Comparison of ENCODE assay signal across 12 cellular contexts in the genomic region with DNA sequence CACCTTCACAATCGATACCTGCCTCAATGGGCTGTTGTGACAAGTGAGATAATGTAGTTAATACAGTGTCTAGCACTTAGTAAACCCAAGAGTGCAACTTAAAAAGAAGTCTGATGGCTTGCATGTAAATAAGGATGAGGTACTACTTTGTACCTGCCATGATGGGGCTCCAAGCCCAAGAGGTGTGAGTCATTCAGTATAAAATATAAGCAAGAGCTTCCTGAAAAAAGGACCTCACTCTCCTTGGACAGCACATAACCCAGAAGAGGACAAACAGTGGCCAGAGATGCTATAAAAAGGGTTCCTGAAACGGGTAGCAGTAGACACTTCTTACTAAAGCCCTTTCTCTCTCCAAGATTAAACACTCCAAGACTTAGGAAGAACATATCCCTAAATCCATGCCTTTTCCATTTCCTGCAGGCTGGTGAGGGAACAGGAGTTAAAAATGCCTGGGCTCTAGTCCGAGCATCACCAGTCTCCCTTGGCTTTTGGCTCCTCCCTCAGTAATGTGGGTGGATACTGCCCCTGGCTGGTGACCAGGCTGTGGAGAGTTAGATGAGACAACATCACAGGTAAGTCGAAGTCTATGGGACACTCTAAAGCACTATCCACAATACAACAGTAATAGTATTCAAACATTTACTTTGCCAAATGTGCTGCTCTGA. TPM values are rescaled to one million over a fixed set of nuclear protein-coding genes. Genes with fewer than 3 reads are reported as not detected.
DNase-seq lines count a peak whose midpoint lies in the region; ATAC-seq and TF ChIP-seq lines count a peak whose summit lies in the region.
"Had no signal": no experiment of that assay in that cellular context is flagged by ENCODE, and none has a peak within 500 bp of the region (broad histone marks: within the 10 kb centered on the region; RNA-seq: fewer than 3 reads in every experiment).

No MANE protein-coding gene starts in this region.

- H3K27ac ChIP-seq in gastroesophageal sphincter = peak overlapping the region in 3 of 4 donors; percentile 44 to 98 (median 96)
- H3K27ac ChIP-seq in SK-N-SH (ENCODE audit: low read depth in 2 of 2, low read length in 1 of 2) = no peak overlapping the region
- H3K27ac ChIP-seq in vagina = no peak overlapping the region

- peaks cover 75% of the 10 kb centered on the region for H3K36me3 Mint-ChIP-seq in activated T-cell treated with anti-CD3 and anti-CD28 coated beads, Interleukin-2, amount 50 U/mL, for 24 hours (ENCODE audit: low read depth)
- H3K36me3 Mint-ChIP-seq in T-helper 17 cell (ENCODE audit: low read depth) = peaks cover 10% of the 10 kb centered on the region
- peaks cover 90% of the 10 kb centered on the region for H3K36me3 Mint-ChIP-seq in stimulated activated effector memory CD8-positive, alpha-beta T cell treated with anti-CD3 and anti-CD28 coated beads, Interleukin-12 subunit alpha, Interleukin-12 subunit beta, amount 100 ng/mL, for 72 hours

- H3K36me3 ChIP-seq in gastroesophageal sphincter (no peaks in the 10 kb centered on the region), SK-N-SH (replicated peaks in 1 of 2; ENCODE audit: control insufficient read depth in 1 of 2, insufficient read depth in 2 of 2, low read length in 1 of 2) (peaks cover 9 to 15% of the 10 kb centered on the region in 2 experiments), vagina (no peaks in the 10 kb centered on the region)

- no peaks in the 10 kb centered on the region for H3K9me2 ChIP-seq in SK-N-SH

- H3K27me3 ChIP-seq in gastroesophageal sphincter (no peaks in the 10 kb centered on the region), SK-N-SH (ENCODE audit: insufficient read depth) (no peaks in the 10 kb centered on the region), vagina (no peaks in the 10 kb centered on the region)

- POLR2A ChIA-PET in SK-N-SH (lab: Yijun Ruan, JAX) = no interaction called here

- H3K9me3 Mint-ChIP-seq in activated T-cell treated with anti-CD3 and anti-CD28 coated beads, Interleukin-2, amount 50 U/mL, for 24 hours = no peaks in the 10 kb centered on the region
- no peaks in the 10 kb centered on the region for H3K9me3 Mint-ChIP-seq in stimulated activated effector memory CD8-positive, alpha-beta T cell treated with anti-CD3 and anti-CD28 coated beads, Interleukin-12 subunit alpha, Interleukin-12 subunit beta, amount 100 ng/mL, for 72 hours

- H3K27ac Mint-ChIP-seq in activated T-cell treated with anti-CD3 and anti-CD28 coated beads, Interleukin-2, amount 50 U/mL, for 24 hours = peak overlapping the region; percentile 96
- H3K27ac Mint-ChIP-seq in T-helper 17 cell = peak overlapping the region; percentile 88
- peak overlapping the region; percentile 71 for H3K27ac Mint-ChIP-seq in stimulated activated effector memory CD8-positive, alpha-beta T cell treated with anti-CD3 and anti-CD28 coated beads, Interleukin-12 subunit alpha, Interleukin-12 subunit beta, amount 100 ng/mL, for 72 hours

- intact Hi-C loops in vagina (cut with DNase I) = no loop called here

- H3K4me3 ChIP-seq in gastroesophageal sphincter = no peak overlapping the region
- H3K4me3 ChIP-seq in SK-N-SH (ENCODE audit: low read depth in 2 of 2, low read length in 1 of 2) = no peak overlapping the region
- H3K4me3 ChIP-seq in vagina = no peak overlapping the region

- peak in 1 of 4 experiments; percentile 22 for TF ChIP-seq CTCF in gastroesophageal sphincter (IDR thresholded peaks at IDR 0.05)
- TF ChIP-seq CTCF in SK-N-SH (IDR thresholded peaks at IDR 0.05) = no peak
- no peak for TF ChIP-seq CTCF in vagina (IDR thresholded peaks at IDR 0.05)

- CTCF ChIA-PET in SK-N-SH (lab: Yijun Ruan, JAX) = interaction anchor here (0.9 to 7.9 kb wide), 4 partner anchors 8 to 61 kb away, joined by 3 to 48 read pairs (median 4); no protein-coding TSS in a partner anchor

- peaks cover 100% of the 10 kb centered on the region for H3K79me2 ChIP-seq in SK-N-SH (ENCODE audit: insufficient read depth)

- H2AFZ ChIP-seq in SK-N-SH (ENCODE audit: low read depth) = no peak overlapping the region

- no peak for DNase-seq in activated T-cell treated with anti-CD3 and anti-CD28 coated beads, Interleukin-2, amount 50 U/mL, for 24 hours
- no peak for DNase-seq in activated T-cell treated with anti-CD3 and anti-CD28 coated beads for 4 hours
- DNase-seq in T-helper 17 cell = no peak
- no peak for DNase-seq in stimulated activated effector memory CD8-positive, alpha-beta T cell treated with anti-CD3 and anti-CD28 coated beads, Interleukin-12 subunit alpha, Interleukin-12 subunit beta, amount 100 ng/mL, for 72 hours (ENCODE audit: low spot score in 2 of 2)
- no peak for DNase-seq in SK-N-SH
- DNase-seq in vagina (ENCODE audit: extremely low spot score in 2 of 2) = no peak
- DNase-seq: EL; NCI-H1694; stimulated activated naive CD4-positive, alpha-beta T cell; SW 1271 had no signal

- ATAC-seq in T-helper 17 cell (no peak), gastroesophageal sphincter (no peak), GM19395 (IDR thresholded peaks at IDR 0.05; ENCODE audit: unreplicated experiment) (no peak)
- ATAC-seq in stimulated activated effector memory CD8-positive, alpha-beta T cell treated with anti-CD3 and anti-CD28 coated beads, Interleukin-12 subunit alpha, Interleukin-12 subunit beta, amount 100 ng/mL, for 72 hours = no peak

- no peak for TF ChIP-seq EP300 in gastroesophageal sphincter (IDR thresholded peaks at IDR 0.05)
- no peak for TF ChIP-seq EP300 in SK-N-SH (IDR thresholded peaks at IDR 0.05; ENCODE audit: borderline replicate concordance in 1 of 2, low read depth in 1 of 2, low read length in 1 of 2)

- H3K4me1 Mint-ChIP-seq in activated T-cell treated with anti-CD3 and anti-CD28 coated beads, Interleukin-2, amount 50 U/mL, for 24 hours (ENCODE audit: low read depth) = peaks cover 82% of the 10 kb centered on the region
- peaks cover 65% of the 10 kb centered on the region for H3K4me1 Mint-ChIP-seq in T-helper 17 cell
- peaks cover 78% of the 10 kb centered on the region for H3K4me1 Mint-ChIP-seq in stimulated activated effector memory CD8-positive, alpha-beta T cell treated with anti-CD3 and anti-CD28 coated beads, Interleukin-12 subunit alpha, Interleukin-12 subunit beta, amount 100 ng/mL, for 72 hours

- peaks cover 29% of the 10 kb centered on the region for H3F3A ChIP-seq in SK-N-SH (replicated peaks; ENCODE audit: insufficient read depth)

- no peaks in the 10 kb centered on the region for H3K27me3 Mint-ChIP-seq in activated T-cell treated with anti-CD3 and anti-CD28 coated beads, Interleukin-2, amount 50 U/mL, for 24 hours
- no peaks in the 10 kb centered on the region for H3K27me3 Mint-ChIP-seq in T-helper 17 cell

- no peak for TF ChIP-seq POLR2A in gastroesophageal sphincter (IDR thresholded peaks at IDR 0.05)
- TF ChIP-seq POLR2A in vagina (IDR thresholded peaks at IDR 0.05) = no peak

- no peak overlapping the region for H3K9ac ChIP-seq in SK-N-SH

- WGBS in gastroesophageal sphincter (ENCODE audit: low coverage in 1 of 2), 2 donors = 23 to 43% methylated on average over 2 to 4 of the region's 4 CpGs
- WGBS in SK-N-SH (ENCODE audit: low lambda C conversion rate) = 85% methylated on average over 4 of the region's 4 CpGs

- H3K4me3 Mint-ChIP-seq in activated T-cell treated with anti-CD3 and anti-CD28 coated beads, Interleukin-2, amount 50 U/mL, for 24 hours = peak overlapping the region; percentile 37
- no peak overlapping the region for H3K4me3 Mint-ChIP-seq in T-helper 17 cell
- peak overlapping the region; percentile 97 for H3K4me3 Mint-ChIP-seq in stimulated activated effector memory CD8-positive, alpha-beta T cell treated with anti-CD3 and anti-CD28 coated beads, Interleukin-12 subunit alpha, Interleukin-12 subunit beta, amount 100 ng/mL, for 72 hours

- TF ChIP-seq RAD21 in SK-N-SH (IDR thresholded peaks at IDR 0.05; ENCODE audit: low read length) = no peak

- H3K9me3 ChIP-seq in T-helper 17 cell (ENCODE audit: control insufficient read depth, low read length, poor library complexity, severe bottlenecking) = no peaks in the 10 kb centered on the region
- H3K9me3 ChIP-seq in gastroesophageal sphincter = no peaks in the 10 kb centered on the region
- H3K9me3 ChIP-seq in SK-N-SH = no peaks in the 10 kb centered on the region
- no peaks in the 10 kb centered on the region for H3K9me3 ChIP-seq in vagina

- peaks cover 73% of the 10 kb centered on the region for H4K20me1 ChIP-seq in SK-N-SH (ENCODE audit: insufficient read depth)

- H3K4me1 ChIP-seq in gastroesophageal sphincter (peaks cover 3 to 91% (median 45%) of the 10 kb centered on the region in 3 donors), SK-N-SH (ENCODE audit: control insufficient read depth in 1 of 2, insufficient read depth in 2 of 2, low read depth in 1 of 2, low read length in 1 of 2) (peaks cover 30 to 52% of the 10 kb centered on the region in 2 experiments; a peak in 3 of 4 replicates), vagina (peaks cover 70% of the 10 kb centered on the region)

- no peak overlapping the region for H3K4me2 ChIP-seq in SK-N-SH

TF ChIP-seq in SK-N-SH, 30 proteins besides CTCF, POLR2A, EP300 and RAD21 (continues in another document):
- no peak for TF ChIP-seq NFIC (IDR thresholded peaks at IDR 0.05; ENCODE audit: borderline replicate concordance)

RNA-seq across cellular contexts. Expression of gene UBE2V1, which starts 4.2 kb away (rescaled TPM):
- 100 to 1,000 TPM; 124 to 151 TPM for total RNA-seq in T-helper 17 cell
- 100 to 1,000 TPM in 2 of 4 donors, 10 to 100 TPM in 2; 69.3 to 110 (median 87.9) TPM for total RNA-seq in gastroesophageal sphincter
- polyA plus RNA-seq in SK-N-SH (2012; rRNA removed) = 99.7 and 100 TPM in 2 replicates
- 108 and 138 TPM in 2 replicates for polyA plus RNA-seq in SK-N-SH (2012; cell fraction: cytosol; rRNA removed)
- 79.8 and 106 TPM in 2 replicates for polyA plus RNA-seq in SK-N-SH (2012; cell fraction: nucleus; rRNA removed)
- 74.2 TPM for total RNA-seq in vagina

RNA-seq across cellular contexts. Expression of gene PEDS1, which starts 44.8 kb away (rescaled TPM):
- 10 to 100 TPM; 14.3 to 22.6 TPM for total RNA-seq in T-helper 17 cell
- total RNA-seq in gastroesophageal sphincter = 10 to 100 TPM; 24.1 to 46.3 (median 31.8) TPM
- 18.3 and 18.4 TPM in 2 replicates for polyA plus RNA-seq in SK-N-SH (2012; rRNA removed)
- polyA plus RNA-seq in SK-N-SH (2012; cell fraction: cytosol; rRNA removed) = 8.6 and 12.8 TPM in 2 replicates
- polyA plus RNA-seq in SK-N-SH (2012; cell fraction: nucleus; rRNA removed) = 10.1 and 13.1 TPM in 2 replicates
- total RNA-seq in vagina = 25.5 TPM

Comparison
In these comparisons a context has a peak if more than half of its experiments do, and no peak if none do; other contexts are left out.
1. H3K27ac ChIP-seq: peak in gastroesophageal sphincter (3 of 4); none in SK-N-SH (0 of 2) and vagina (single experiment).
2. Peak in every context shown above with its lines, with median percentiles within 50 percentile points of each other: H3K27ac Mint-ChIP-seq.